9 cellular contexts compared by ENCODE assay signal in the genomic region with DNA sequence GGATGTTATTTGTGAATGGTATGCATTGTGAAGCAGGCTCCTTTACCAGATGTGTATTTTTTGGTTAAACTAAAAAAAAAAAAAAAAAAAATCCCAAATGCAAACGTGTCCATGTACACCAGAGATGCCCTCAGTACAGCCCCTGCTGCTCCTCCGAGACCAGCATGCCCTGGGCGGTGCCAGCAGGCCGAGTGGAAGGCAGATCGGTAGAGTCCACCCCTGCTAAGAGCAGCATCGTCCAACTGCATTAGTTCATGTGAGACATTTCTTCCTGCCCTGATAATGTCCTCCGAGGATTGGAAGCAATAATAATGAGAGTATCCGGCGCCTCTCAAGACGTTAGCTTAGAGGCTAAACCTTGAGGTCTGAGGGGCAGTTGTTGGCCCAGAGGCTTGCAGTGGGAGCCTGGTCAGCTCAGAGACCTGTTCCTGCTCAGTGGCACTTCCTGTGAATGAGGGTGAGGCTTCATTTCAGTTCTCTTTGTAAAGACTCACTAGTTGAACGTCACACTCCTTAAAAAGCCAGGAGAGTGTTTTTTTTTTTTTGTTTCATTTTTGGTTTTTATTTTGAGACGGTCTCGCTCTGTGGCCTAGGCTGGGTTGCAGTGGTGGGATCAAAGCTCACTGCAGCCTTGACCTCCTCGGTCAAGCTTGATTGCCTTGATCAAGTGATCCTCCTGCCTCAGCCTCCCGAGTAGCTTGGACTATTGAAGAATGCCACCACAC. TPM values are rescaled to one million over a fixed set of nuclear protein-coding genes. Genes with fewer than 3 reads are reported as not detected.
DNase-seq lines count a peak whose midpoint lies in the region; ATAC-seq lines count a peak whose summit lies in the region.
"Had no signal": no experiment of that assay in that cellular context is flagged by ENCODE, and none has a peak within 500 bp of the region (broad histone marks: within the 10 kb centered on the region; RNA-seq: fewer than 3 reads in every experiment).

No MANE protein-coding gene starts in this region.

- H3K9me3 Mint-ChIP-seq in activated naive CD4-positive, alpha-beta T cell treated with anti-CD3 and anti-CD28 coated beads for 36 hours: no peaks in the 10 kb centered on the region
- H3K9me3 Mint-ChIP-seq in activated CD4-positive, alpha-beta memory T cell treated with anti-CD3 and anti-CD28 coated beads for 36 hours: no peaks in the 10 kb centered on the region

- H3K36me3 ChIP-seq in thymus (ENCODE audit: control insufficient read depth, insufficient read depth): no peaks in the 10 kb centered on the region
- H3K36me3 ChIP-seq: WERI-Rb-1 had no signal

- peak overlapping the region; percentile 46 for H3K27ac ChIP-seq in thymus (ENCODE audit: low read depth)
- H3K27ac ChIP-seq: WERI-Rb-1 had no signal

- H3K4me1 ChIP-seq in thymus (ENCODE audit: control insufficient read depth, insufficient read depth, low read length): peaks cover under 1% of the 10 kb centered on the region

- H3K9me3 ChIP-seq in thymus (ENCODE audit: control insufficient read depth): no peaks in the 10 kb centered on the region

- intact Hi-C loops in activated naive CD4-positive, alpha-beta T cell treated with anti-CD3 and anti-CD28 coated beads for 36 hours (cut with micrococcal nuclease): no loop called here
- intact Hi-C loops in activated CD4-positive, alpha-beta memory T cell treated with anti-CD3 and anti-CD28 coated beads for 36 hours (cut with micrococcal nuclease): no loop called here

- peaks cover 3% of the 10 kb centered on the region for H3K36me3 Mint-ChIP-seq in activated naive CD4-positive, alpha-beta T cell treated with anti-CD3 and anti-CD28 coated beads for 36 hours (ENCODE audit: low read depth)
- peaks cover 4% of the 10 kb centered on the region for H3K36me3 Mint-ChIP-seq in activated CD4-positive, alpha-beta memory T cell treated with anti-CD3 and anti-CD28 coated beads for 36 hours

- 80% methylated on average over 15 of the region's 15 CpGs for WGBS in thymus

- peak overlapping the region; percentile 83 for H3K27ac Mint-ChIP-seq in activated naive CD4-positive, alpha-beta T cell treated with anti-CD3 and anti-CD28 coated beads for 36 hours
- H3K27ac Mint-ChIP-seq in activated CD4-positive, alpha-beta memory T cell treated with anti-CD3 and anti-CD28 coated beads for 36 hours: peak overlapping the region; percentile 89

- peaks cover 19% of the 10 kb centered on the region for H3K4me1 Mint-ChIP-seq in activated naive CD4-positive, alpha-beta T cell treated with anti-CD3 and anti-CD28 coated beads for 36 hours (ENCODE audit: low read depth)
- H3K4me1 Mint-ChIP-seq in activated CD4-positive, alpha-beta memory T cell treated with anti-CD3 and anti-CD28 coated beads for 36 hours (ENCODE audit: low read depth): peaks cover 21% of the 10 kb centered on the region

- POLR2A ChIA-PET in activated CD4-positive, alpha-beta memory T cell treated with anti-CD3 and anti-CD28 coated beads for 36 hours (lab: Charles Lee): interaction anchor here (0.6 to 1.2 kb wide), 2 partner anchors 32 to 183 kb away, joined by 3 read pairs; partner anchors contain the start of gene ROCK2

- no peaks in the 10 kb centered on the region for H3K27me3 ChIP-seq in thymus (ENCODE audit: control insufficient read depth, insufficient read depth)

- H3K4me3 Mint-ChIP-seq in activated naive CD4-positive, alpha-beta T cell treated with anti-CD3 and anti-CD28 coated beads for 36 hours: peak overlapping the region; percentile 27
- peak overlapping the region; percentile 49 for H3K4me3 Mint-ChIP-seq in activated CD4-positive, alpha-beta memory T cell treated with anti-CD3 and anti-CD28 coated beads for 36 hours

- CTCF ChIA-PET in activated naive CD4-positive, alpha-beta T cell treated with anti-CD3 and anti-CD28 coated beads for 36 hours (lab: Charles Lee): interaction anchor here (3.3 kb wide), 1 partner anchor 28 kb away, joined by 17 read pairs; a partner anchor contains a TSS
- CTCF ChIA-PET in activated CD4-positive, alpha-beta memory T cell treated with anti-CD3 and anti-CD28 coated beads for 36 hours (lab: Charles Lee): interaction anchor here (0.9 to 1.6 kb wide), 5 partner anchors 28 to 326 kb away, joined by 3 to 8 read pairs (median 3); partner anchors contain the start of gene ROCK2

- H3K4me3 ChIP-seq in thymus (ENCODE audit: low read length): no peak overlapping the region

- H3K27me3 Mint-ChIP-seq in activated naive CD4-positive, alpha-beta T cell treated with anti-CD3 and anti-CD28 coated beads for 36 hours (ENCODE audit: low read depth): no peaks in the 10 kb centered on the region
- H3K27me3 Mint-ChIP-seq in activated CD4-positive, alpha-beta memory T cell treated with anti-CD3 and anti-CD28 coated beads for 36 hours: no peaks in the 10 kb centered on the region

- peak; percentile 56 for ATAC-seq in HG02884 (IDR thresholded peaks at IDR 0.05; ENCODE audit: unreplicated experiment)

- DNase-seq in activated naive CD4-positive, alpha-beta T cell treated with anti-CD3 and anti-CD28 coated beads for 36 hours: peak; percentile 30
- DNase-seq in activated naive CD4-positive, alpha-beta T cell (lab: John Stamatoyannopoulos, UW): no peak
- DNase-seq in activated CD4-positive, alpha-beta memory T cell treated with anti-CD3 and anti-CD28 coated beads for 36 hours: peak; percentile 42
- DNase-seq in retina (no peak), amniotic stem cell (lab: John Stamatoyannopoulos, UW) (no peak), kidney glomerular epithelial cell (lab: John Stamatoyannopoulos, UW) (no peak)
- DNase-seq: WERI-Rb-1 had no signal

RNA-seq across cellular contexts. Expression of gene SLC66A3, which starts 5.6 kb away (rescaled TPM):
- total RNA-seq in activated naive CD4-positive, alpha-beta T cell treated with anti-CD3 and anti-CD28 coated beads for 36 hours: 10 to 100 TPM; 10.1 to 11.0 TPM
- 10 to 100 TPM; 14.4 to 15.9 TPM for total RNA-seq in activated CD4-positive, alpha-beta memory T cell treated with anti-CD3 and anti-CD28 coated beads for 36 hours
- 20.6 TPM for polyA plus RNA-seq in thymus

Comparison
In these comparisons a context has a peak if more than half of its experiments do, and no peak if none do; other contexts are left out.
1. DNase-seq: peak in activated naive CD4-positive, alpha-beta T cell treated with anti-CD3 and anti-CD28 coated beads for 36 hours (single experiment) and activated CD4-positive, alpha-beta memory T cell treated with anti-CD3 and anti-CD28 coated beads for 36 hours (single experiment); none in activated naive CD4-positive, alpha-beta T cell (0 of 4), retina (single experiment), amniotic stem cell (single experiment) and kidney glomerular epithelial cell (single experiment).